In genomic region chr4:150325872-150326271, GRCh38 we compare ENCODE assay signal across 22 cellular contexts.
DNase-seq lines count a peak whose midpoint lies in the region; ATAC-seq, FAIRE-seq and TF ChIP-seq lines count a peak whose summit lies in the region.
"Had no signal": no experiment of that assay in that cellular context is flagged by ENCODE, and none has a peak within 500 bp of the region (broad histone marks: within the 10 kb centered on the region; RNA-seq: fewer than 3 reads in every experiment).

No MANE protein-coding gene starts in this region.

- no peak overlapping the region for H3K4me3 Mint-ChIP-seq in Calu3 (ENCODE audit: low read depth, unreplicated experiment)
- H3K4me3 Mint-ChIP-seq: brain; effector memory CD8-positive, alpha-beta T cell; naive B cell; stimulated activated naive B cell treated with anti-CD40 and anti-IgM and Interleukin-4, amounts not matched to agents 10 μg/mL and 1 μg/mL and 100 μg/mL, for 72 hours had no signal

- H3K9me3 Mint-ChIP-seq in Calu3 (ENCODE audit: low read depth, unreplicated experiment) = no peaks in the 10 kb centered on the region
- H3K9me3 Mint-ChIP-seq: effector memory CD8-positive, alpha-beta T cell; naive B cell; stimulated activated naive B cell treated with anti-CD40 and anti-IgM and Interleukin-4, amounts not matched to agents 10 μg/mL and 1 μg/mL and 100 μg/mL, for 72 hours had no signal

- H3F3A ChIP-seq in SK-N-SH (replicated peaks; ENCODE audit: insufficient read depth) = peaks cover 3% of the 10 kb centered on the region

- no peak for TF ChIP-seq RAD21 in SK-N-SH (IDR thresholded peaks at IDR 0.05; ENCODE audit: low read length)

- BruUV-seq in Calu3 (replicated peaks; lab: Mats Ljungman, UMichigan) = no TSS peak

- POLR2A ChIA-PET in SK-N-SH (lab: Yijun Ruan, JAX) = no interaction called here

- H3K4me2 ChIP-seq in KMS-11 = peak overlapping the region; percentile 36
- no peak overlapping the region for H3K4me2 ChIP-seq in SK-N-SH

- FAIRE-seq in GM12891 (lab: Jason Lieb, UNC) = peak; percentile 65

- no peaks in the 10 kb centered on the region for H3K27me3 ChIP-seq in KMS-11 (ENCODE audit: insufficient read depth, low read depth)
- no peaks in the 10 kb centered on the region for H3K27me3 ChIP-seq in SK-N-SH (ENCODE audit: insufficient read depth)
- H3K27me3 ChIP-seq in left ventricle myocardium inferior (ENCODE audit: low read depth) = no peaks in the 10 kb centered on the region
- H3K27me3 ChIP-seq: Peyer's patch, vagina had no signal

- H3K4me1 ChIP-seq in KMS-11 (ENCODE audit: low read depth, poor library complexity, severe bottlenecking) = peaks cover 37% of the 10 kb centered on the region
- H3K4me1 ChIP-seq in SK-N-SH (ENCODE audit: control insufficient read depth in 1 of 2, insufficient read depth in 2 of 2, low read depth in 1 of 2, low read length in 1 of 2) = peaks cover 6 to 12% of the 10 kb centered on the region in 2 experiments; a peak in 3 of 4 replicates
- H3K4me1 ChIP-seq in left ventricle myocardium inferior = no peaks in the 10 kb centered on the region
- H3K4me1 ChIP-seq: Peyer's patch, vagina had no signal

- H3K27ac ChIP-seq in KMS-11 (peak overlapping the region; percentile 37; the same call in 1 of the 2 replicates), SK-N-SH (ENCODE audit: low read depth in 2 of 2, low read length in 1 of 2) (no peak overlapping the region), left ventricle myocardium inferior (replicated peaks) (no peak overlapping the region)
- H3K27ac ChIP-seq: Peyer's patch, vagina had no signal

- H3K36me3 ChIP-seq in KMS-11 (ENCODE audit: insufficient read depth) (no peaks in the 10 kb centered on the region), SK-N-SH (replicated peaks in 1 of 2; ENCODE audit: control insufficient read depth in 1 of 2, insufficient read depth in 2 of 2, low read length in 1 of 2) (peaks cover 0 to 5% of the 10 kb centered on the region in 2 experiments), left ventricle myocardium inferior (no peaks in the 10 kb centered on the region)
- H3K36me3 ChIP-seq: Peyer's patch, vagina had no signal

- no peak overlapping the region for H3K9ac ChIP-seq in KMS-11
- no peak overlapping the region for H3K9ac ChIP-seq in SK-N-SH

- no peak for DNase-seq in GM12891 (ENCODE audit: insufficient read length, low spot score)
- DNase-seq in SK-N-SH = no peak
- DNase-seq in left ventricle myocardium inferior = no peak
- DNase-seq in Calu3 = no peak
- DNase-seq: activated CD4-positive, alpha-beta T cell treated with anti-CD3 and anti-CD28 coated beads, Interleukin-2, amount 50 U/mL, for 1 hour; activated effector memory CD4-positive, alpha-beta T cell treated with anti-CD3 and anti-CD28 coated beads, Interleukin-2, amount 50 U/mL, for 16 hours; DMS153; effector memory CD8-positive, alpha-beta T cell; glutamatergic neuron; GOT3; naive B cell; NCI-H345; Peyer's patch; retina; stimulated activated CD4-positive, alpha-beta T cell treated with anti-CD3 and anti-CD28 coated beads, Interleukin-4, amount 100 ng/mL, for 24 hours; stimulated activated naive B cell treated with anti-CD40 and anti-IgM and Interleukin-4, amounts not matched to agents 10 μg/mL and 1 μg/mL and 100 μg/mL, for 72 hours had no signal

- H3K9me2 ChIP-seq in SK-N-SH = no peaks in the 10 kb centered on the region

- H3K4me1 Mint-ChIP-seq in Calu3 (ENCODE audit: low read depth, unreplicated experiment) = no peaks in the 10 kb centered on the region

- ATAC-seq in GM19452 (IDR thresholded peaks at IDR 0.05; ENCODE audit: unreplicated experiment) = peak; percentile 91
- ATAC-seq in HG02870 (IDR thresholded peaks at IDR 0.05; ENCODE audit: unreplicated experiment) = peak; percentile 60
- ATAC-seq in HG03457 (IDR thresholded peaks at IDR 0.05; ENCODE audit: unreplicated experiment) = no peak
- ATAC-seq: effector memory CD8-positive, alpha-beta T cell; stimulated activated naive B cell treated with anti-CD40 and anti-IgM and Interleukin-4, amounts not matched to agents 10 μg/mL and 1 μg/mL and 100 μg/mL, for 72 hours had no signal

- TF ChIP-seq EP300 in SK-N-SH (IDR thresholded peaks at IDR 0.05; ENCODE audit: borderline replicate concordance in 1 of 2, low read depth in 1 of 2, low read length in 1 of 2) = no peak

- H3K4me3 ChIP-seq in KMS-11 (IDR thresholded peaks at IDR 0.05; ENCODE audit: insufficient read depth, low read depth, low read length) (no peak overlapping the region), SK-N-SH (ENCODE audit: low read depth in 2 of 2, low read length in 1 of 2) (no peak overlapping the region), left ventricle myocardium inferior (no peak overlapping the region)
- H3K4me3 ChIP-seq: Peyer's patch, vagina had no signal

- no peak overlapping the region for H3K27ac Mint-ChIP-seq in Calu3 (ENCODE audit: unreplicated experiment)
- H3K27ac Mint-ChIP-seq: brain; naive B cell; stimulated activated naive B cell treated with anti-CD40 and anti-IgM and Interleukin-4, amounts not matched to agents 10 μg/mL and 1 μg/mL and 100 μg/mL, for 72 hours had no signal

- no peak for TF ChIP-seq CTCF in KMS-11 (conservative IDR thresholded peaks at IDR 0.05; ENCODE audit: low read depth, low read length)
- TF ChIP-seq CTCF in SK-N-SH (IDR thresholded peaks at IDR 0.05) = no peak
- no peak for TF ChIP-seq CTCF in left ventricle myocardium inferior (IDR thresholded peaks at IDR 0.05; ENCODE audit: borderline replicate concordance)
- no peak for TF ChIP-seq CTCF in Calu3 (IDR thresholded peaks at IDR 0.05; ENCODE audit: unreplicated experiment)

- no peaks in the 10 kb centered on the region for H3K79me2 ChIP-seq in KMS-11 (ENCODE audit: insufficient read depth, low read depth)
- H3K79me2 ChIP-seq in SK-N-SH (ENCODE audit: insufficient read depth) = no peaks in the 10 kb centered on the region

- CTCF ChIA-PET in SK-N-SH (lab: Yijun Ruan, JAX) = interaction anchor here (0.6 kb wide), 1 partner anchor 28 kb away, joined by 3 read pairs; no protein-coding TSS in a partner anchor
- CTCF ChIA-PET in Calu3 (lab: Charles Lee) = no interaction called here

- H2AFZ ChIP-seq in KMS-11 (ENCODE audit: low read depth) = no peak overlapping the region
- no peak overlapping the region for H2AFZ ChIP-seq in SK-N-SH (ENCODE audit: low read depth)

- H3K9me3 ChIP-seq in SK-N-SH (no peaks in the 10 kb centered on the region), left ventricle myocardium inferior (replicated peaks) (no peaks in the 10 kb centered on the region)
- H3K9me3 ChIP-seq: Peyer's patch, vagina had no signal

- intact Hi-C loops in left ventricle myocardium inferior (cut with micrococcal nuclease) (no loop called here), Calu3 (cut with micrococcal nuclease; ENCODE audit: unreplicated experiment) (no loop called here)

- 97% methylated on average over 2 of the region's 2 CpGs for WGBS in SK-N-SH (ENCODE audit: low lambda C conversion rate)

- TF ChIP-seq POLR2A in GM12891 (IDR thresholded peaks at IDR 0.05; ENCODE audit: low read depth, low read length) = no peak

- no peaks in the 10 kb centered on the region for H4K20me1 ChIP-seq in KMS-11 (ENCODE audit: insufficient read depth)
- H4K20me1 ChIP-seq in SK-N-SH (ENCODE audit: insufficient read depth) = no peaks in the 10 kb centered on the region

- no peaks in the 10 kb centered on the region for H3K36me3 Mint-ChIP-seq in Calu3 (ENCODE audit: insufficient read depth, unreplicated experiment)

- no peaks in the 10 kb centered on the region for H3K27me3 Mint-ChIP-seq in Calu3 (ENCODE audit: unreplicated experiment)
- H3K27me3 Mint-ChIP-seq: brain; effector memory CD8-positive, alpha-beta T cell; naive B cell; stimulated activated naive B cell treated with anti-CD40 and anti-IgM and Interleukin-4, amounts not matched to agents 10 μg/mL and 1 μg/mL and 100 μg/mL, for 72 hours had no signal

TF ChIP-seq in GM12891, 5 proteins besides CTCF, POLR2A, EP300 and RAD21:
- TF ChIP-seq POU2F2 (IDR thresholded peaks at IDR 0.05; ENCODE audit: low read depth, low read length) (no peak), SPI1 (IDR thresholded peaks at IDR 0.05; ENCODE audit: low read depth, low read length) (peak; percentile 21; the same call in 1 of the 2 replicates), PAX5 (IDR thresholded peaks at IDR 0.05; ENCODE audit: insufficient read depth, low read length, severe bottlenecking) (no peak), TAF1 (IDR thresholded peaks at IDR 0.05; ENCODE audit: low read depth, low read length) (no peak)

TF ChIP-seq in SK-N-SH, 30 proteins besides CTCF, POLR2A, EP300 and RAD21 (continues in another document):
- TF ChIP-seq GABPA (IDR thresholded peaks at IDR 0.05; ENCODE audit: low read depth) (no peak), SIN3A (IDR thresholded peaks at IDR 0.05; ENCODE audit: borderline replicate concordance, low read depth, low read length) (no peak), USF1 (IDR thresholded peaks at IDR 0.05; ENCODE audit: borderline replicate concordance, low read depth) (no peak), JUND (IDR thresholded peaks at IDR 0.05) (no peak), PBX3 (IDR thresholded peaks at IDR 0.05) (no peak)
